Comparison of ENCODE assay signal across 14 cellular contexts in genomic region chr4:39124885-39125599, GRCh38. TPM values are rescaled to one million over a fixed set of nuclear protein-coding genes. Genes with fewer than 3 reads are reported as not detected.
DNase-seq lines count a peak whose midpoint lies in the region; ATAC-seq lines count a peak whose summit lies in the region.
"Had no signal": no experiment of that assay in that cellular context is flagged by ENCODE, and none has a peak within 500 bp of the region (broad histone marks: within the 10 kb centered on the region; RNA-seq: fewer than 3 reads in every experiment).

No MANE protein-coding gene starts in this region.

- peak overlapping the region; percentile 68 to 82 (median 72) for H3K27ac Mint-ChIP-seq in IgD-negative memory B cell
- H3K27ac Mint-ChIP-seq: brain, progenitor cell of endocrine pancreas had no signal

- intact Hi-C loops in posterior vena cava (cut with DNase I): no loop called here

- peaks cover 18% of the 10 kb centered on the region for H3K36me3 Mint-ChIP-seq in IgD-negative memory B cell

- peaks cover 0 to 5% (median 0%) of the 10 kb centered on the region in 3 donors for H3K9me3 Mint-ChIP-seq in IgD-negative memory B cell

- DNase-seq in posterior vena cava (ENCODE audit: low spot score) (no peak), anterior cingulate cortex (lab: John Stamatoyannopoulos, UW) (no peak), NCI-H82 treated with DMSO at 0.1 percent for 48 hours (lab: John Stamatoyannopoulos, UW; ENCODE audit: unreplicated experiment) (no peak), HuH-7 (ENCODE audit: low spot score) (no peak)
- DNase-seq: activated T-cell treated with anti-CD3 and anti-CD28 coated beads for 4 hours; GM23248; NCI-H2171; stimulated activated CD4-positive, alpha-beta T cell treated with anti-CD3 and anti-CD28 coated beads, Interleukin-4, amount 100 ng/mL, for 24 hours had no signal

- peaks cover 11 to 19% (median 14%) of the 10 kb centered on the region in 3 donors for H3K4me1 Mint-ChIP-seq in IgD-negative memory B cell
- H3K4me1 Mint-ChIP-seq: brain had no signal

- peak; percentile 58 for ATAC-seq in GM18502 (IDR thresholded peaks at IDR 0.05; ENCODE audit: poor library complexity, unreplicated experiment)
- peak; percentile 82 for ATAC-seq in GM19468 (IDR thresholded peaks at IDR 0.05; ENCODE audit: extremely low read depth, unreplicated experiment)
- ATAC-seq in HG02970 (IDR thresholded peaks at IDR 0.05; ENCODE audit: low FRiP score, unreplicated experiment): peak; percentile 53

- H3K4me3 Mint-ChIP-seq in IgD-negative memory B cell: peak overlapping the region in 2 of 4 donors; percentile 4 to 5
- H3K4me3 Mint-ChIP-seq: brain had no signal

- H3K27me3 Mint-ChIP-seq in IgD-negative memory B cell: no peaks in the 10 kb centered on the region
- H3K27me3 Mint-ChIP-seq: progenitor cell of endocrine pancreas had no signal

RNA-seq across cellular contexts. Expression of gene WDR19, which starts 57.3 kb away (rescaled TPM):
- 5.5 TPM for polyA plus RNA-seq in IgD-negative memory B cell
- total RNA-seq in posterior vena cava: 10 to 100 TPM; 24.3 to 25.7 TPM
